Comparison of ENCODE assay signal across 10 cellular contexts in the genomic region with DNA sequence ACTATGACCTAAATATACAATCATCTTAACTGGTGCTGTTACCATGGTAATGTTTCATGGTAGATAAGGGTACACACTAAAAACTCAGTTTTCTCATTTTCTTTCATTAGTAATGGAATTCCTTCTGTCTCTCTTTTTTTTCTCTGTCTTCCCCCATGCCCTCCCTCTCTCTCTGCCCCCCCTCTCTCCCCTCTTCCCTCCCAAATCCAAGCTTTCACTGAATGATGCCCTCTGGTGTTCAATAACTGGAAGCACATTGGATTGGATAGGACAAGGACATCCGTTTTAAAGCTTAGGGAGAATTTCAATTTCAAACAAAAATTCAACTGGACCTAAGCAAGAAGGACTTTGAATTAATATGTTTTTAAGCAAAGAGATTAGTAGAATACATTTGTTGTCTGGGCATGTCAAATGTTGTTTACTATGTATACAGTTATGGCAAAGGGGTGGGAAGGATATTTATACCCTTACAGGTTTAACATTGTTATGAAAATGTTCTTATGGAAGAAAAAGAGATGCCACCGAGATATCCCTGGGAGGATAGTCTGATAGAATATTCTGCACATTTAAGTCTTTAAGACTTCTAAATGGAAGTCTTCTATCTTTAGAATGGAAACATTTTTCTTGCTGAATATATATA. TPM values are rescaled to one million over a fixed set of nuclear protein-coding genes. Genes with fewer than 3 reads are reported as not detected.
A peak's percentile ranks its signal among the peaks of the same experiment; 100 is the strongest.
DNase-seq lines count a peak whose midpoint lies in the region; ATAC-seq and TF ChIP-seq lines count a peak whose summit lies in the region.
"Had no signal": no experiment of that assay in that cellular context is flagged by ENCODE, and none has a peak within 500 bp of the region (broad histone marks: within the 10 kb centered on the region; RNA-seq: fewer than 3 reads in every experiment).

No MANE protein-coding gene starts in this region.

- TF ChIP-seq CTCF in AG04449 (IDR thresholded peaks at IDR 0.05; ENCODE audit: insufficient read depth, low read length, missing control alignments) = peak; percentile 50
- peak; percentile 57 for TF ChIP-seq CTCF in GM13977 (IDR thresholded peaks at IDR 0.05; ENCODE audit: extremely low read depth, insufficient read depth, missing control alignments)
- TF ChIP-seq CTCF in RWPE1 (conservative IDR thresholded peaks at IDR 0.05; ENCODE audit: low read depth) = peak; percentile 56
- peak; percentile 24 for TF ChIP-seq CTCF in foreskin keratinocyte (conservative IDR thresholded peaks at IDR 0.05)
- no peak for TF ChIP-seq CTCF in uterus (IDR thresholded peaks at IDR 0.05)

- no peak for TF ChIP-seq POLR2A in uterus (IDR thresholded peaks at IDR 0.05)

- H3K27me3 Mint-ChIP-seq in activated naive CD4-positive, alpha-beta T cell treated with anti-CD3 and anti-CD28 coated beads for 36 hours (ENCODE audit: low read depth) = peaks cover 32% of the 10 kb centered on the region
- H3K27me3 Mint-ChIP-seq in activated CD4-positive, alpha-beta memory T cell treated with anti-CD3 and anti-CD28 coated beads, Interleukin-2, amount 10 ng/mL, durations not matched to agents 7 days and 5 days = peaks cover 16% of the 10 kb centered on the region

- no peak for ATAC-seq in foreskin keratinocyte
- ATAC-seq: activated CD4-positive, alpha-beta T cell treated with anti-CD3 and anti-CD28 coated beads for 36 hours had no signal

- H3K4me1 Mint-ChIP-seq in activated naive CD4-positive, alpha-beta T cell treated with anti-CD3 and anti-CD28 coated beads for 36 hours (ENCODE audit: low read depth) = no peaks in the 10 kb centered on the region
- H3K4me1 Mint-ChIP-seq in activated CD4-positive, alpha-beta memory T cell treated with anti-CD3 and anti-CD28 coated beads, Interleukin-2, amount 10 ng/mL, durations not matched to agents 7 days and 5 days = no peaks in the 10 kb centered on the region
- H3K4me1 Mint-ChIP-seq: activated CD4-positive, alpha-beta T cell treated with anti-CD3 and anti-CD28 coated beads for 36 hours had no signal

- in situ Hi-C loops in GM13977 (cut with MboI; ENCODE audit: low pct_unique_long_range_greater_than_20kb, low sequenced_read_pairs, unreplicated experiment) = no loop called here
- in situ Hi-C loops in HAP-1 (cut with MboI; ENCODE audit: low sequenced_read_pairs) = no loop called here

- H3K4me3 Mint-ChIP-seq in activated naive CD4-positive, alpha-beta T cell treated with anti-CD3 and anti-CD28 coated beads for 36 hours = no peak overlapping the region
- no peak overlapping the region for H3K4me3 Mint-ChIP-seq in activated CD4-positive, alpha-beta memory T cell treated with anti-CD3 and anti-CD28 coated beads, Interleukin-2, amount 10 ng/mL, durations not matched to agents 7 days and 5 days
- H3K4me3 Mint-ChIP-seq: activated CD4-positive, alpha-beta T cell treated with anti-CD3 and anti-CD28 coated beads for 36 hours had no signal

- H3K27ac ChIP-seq in RWPE1 (no peak overlapping the region), foreskin keratinocyte (no peak overlapping the region), uterus (no peak overlapping the region)

- peaks cover 33% of the 10 kb centered on the region for H3K27me3 ChIP-seq in foreskin keratinocyte
- H3K27me3 ChIP-seq in uterus = peaks cover 0 to 4% of the 10 kb centered on the region in 2 donors
- H3K27me3 ChIP-seq in HAP-1 (ENCODE audit: low read depth) = no peaks in the 10 kb centered on the region

- H3K4me1 ChIP-seq in foreskin keratinocyte = no peaks in the 10 kb centered on the region
- peaks cover 0 to 10% of the 10 kb centered on the region in 2 donors for H3K4me1 ChIP-seq in uterus
- no peaks in the 10 kb centered on the region for H3K4me1 ChIP-seq in HAP-1

- H3K4me3 ChIP-seq in AG04449 (ENCODE audit: low read depth, low read length) (no peak overlapping the region), uterus (no peak overlapping the region), HAP-1 (no peak overlapping the region)

- H3K36me3 Mint-ChIP-seq in activated naive CD4-positive, alpha-beta T cell treated with anti-CD3 and anti-CD28 coated beads for 36 hours (ENCODE audit: low read depth) = no peaks in the 10 kb centered on the region
- H3K36me3 Mint-ChIP-seq in activated CD4-positive, alpha-beta memory T cell treated with anti-CD3 and anti-CD28 coated beads, Interleukin-2, amount 10 ng/mL, durations not matched to agents 7 days and 5 days (ENCODE audit: low read depth) = no peaks in the 10 kb centered on the region

- H3K9me3 ChIP-seq in uterus = no peaks in the 10 kb centered on the region
- H3K9me3 ChIP-seq in HAP-1 = no peaks in the 10 kb centered on the region

- no peak for DNase-seq in AG04449 (ENCODE audit: low read depth, low spot score)
- no peak for DNase-seq in GM13977 (ENCODE audit: low spot score)
- no peak for DNase-seq in RWPE1 (ENCODE audit: low spot score)
- no peak for DNase-seq in foreskin keratinocyte
- DNase-seq in activated naive CD4-positive, alpha-beta T cell treated with anti-CD3 and anti-CD28 coated beads for 36 hours = no peak
- DNase-seq in uterus = no peak
- no peak for DNase-seq in HAP-1 (ENCODE audit: low spot score in 2 of 2)
- no peak for DNase-seq in activated CD4-positive, alpha-beta memory T cell treated with anti-CD3 and anti-CD28 coated beads, Interleukin-2, amount 10 ng/mL, durations not matched to agents 7 days and 5 days
- DNase-seq: activated CD4-positive, alpha-beta T cell treated with anti-CD3 and anti-CD28 coated beads for 36 hours; stimulated activated CD4-positive, alpha-beta T cell treated with anti-CD3 and anti-CD28 coated beads, Interleukin-4, amount 100 ng/mL, for 24 hours had no signal

- POLR2A ChIA-PET in AG04449 (lab: Yijun Ruan, JAX) (no interaction called here), RWPE1 (lab: Yijun Ruan, JAX; ENCODE audit: low non-redundant PET) (no interaction called here)
- POLR2A ChIA-PET in activated CD4-positive, alpha-beta memory T cell treated with anti-CD3 and anti-CD28 coated beads, Interleukin-2, amount 10 ng/mL, durations not matched to agents 7 days and 5 days (lab: Charles Lee) = no interaction called here

- H3K27ac Mint-ChIP-seq in activated naive CD4-positive, alpha-beta T cell treated with anti-CD3 and anti-CD28 coated beads for 36 hours = no peak overlapping the region
- no peak overlapping the region for H3K27ac Mint-ChIP-seq in activated CD4-positive, alpha-beta memory T cell treated with anti-CD3 and anti-CD28 coated beads, Interleukin-2, amount 10 ng/mL, durations not matched to agents 7 days and 5 days
- H3K27ac Mint-ChIP-seq: activated CD4-positive, alpha-beta T cell treated with anti-CD3 and anti-CD28 coated beads for 36 hours had no signal

- no peaks in the 10 kb centered on the region for H3K9me3 Mint-ChIP-seq in activated naive CD4-positive, alpha-beta T cell treated with anti-CD3 and anti-CD28 coated beads for 36 hours
- H3K9me3 Mint-ChIP-seq in activated CD4-positive, alpha-beta memory T cell treated with anti-CD3 and anti-CD28 coated beads, Interleukin-2, amount 10 ng/mL, durations not matched to agents 7 days and 5 days = no peaks in the 10 kb centered on the region

- intact Hi-C loops in activated naive CD4-positive, alpha-beta T cell treated with anti-CD3 and anti-CD28 coated beads for 36 hours (cut with micrococcal nuclease) = loop anchor here (1.0 kb wide), 1 partner anchor 1073 kb away; no protein-coding TSS in a partner anchor
- intact Hi-C loops in uterus (cut with DNase I; ENCODE audit: low total_unique reads) = no loop called here

- CTCF ChIA-PET in AG04449 (lab: Yijun Ruan, JAX) (interaction anchor here (0.5 to 1.7 kb wide), 8 partner anchors 8 to 469 kb away, joined by 3 to 9 read pairs (median 3); no protein-coding TSS in a partner anchor), RWPE1 (lab: Yijun Ruan, JAX) (interaction anchor here (0.6 to 0.7 kb wide), 2 partner anchors 32 to 224 kb away, joined by 3 to 4 read pairs; no protein-coding TSS in a partner anchor)
- CTCF ChIA-PET in activated naive CD4-positive, alpha-beta T cell treated with anti-CD3 and anti-CD28 coated beads for 36 hours (lab: Charles Lee) = interaction anchor here (0.5 to 0.6 kb wide), 3 partner anchors 197 to 1451 kb away, joined by 3 read pairs; no protein-coding TSS in a partner anchor
- CTCF ChIA-PET in activated CD4-positive, alpha-beta memory T cell treated with anti-CD3 and anti-CD28 coated beads, Interleukin-2, amount 10 ng/mL, durations not matched to agents 7 days and 5 days (lab: Charles Lee) = interaction anchor here (0.6 to 1.2 kb wide), 3 partner anchors 10 to 540 kb away, joined by 3 to 4 read pairs (median 3); no protein-coding TSS in a partner anchor

- H3K36me3 ChIP-seq in uterus (no peaks in the 10 kb centered on the region), HAP-1 (replicated peaks) (no peaks in the 10 kb centered on the region)

RNA-seq across cellular contexts. Expression of gene CHRM2, which starts 6.1 kb away (rescaled TPM):
- total RNA-seq in foreskin keratinocyte (not detected in 2 replicates), uterus (1 to 10 TPM in 1 of 4 donors, under 1 TPM in 1, not detected in 2; 0.49 to 5.6 TPM)
- polyA plus RNA-seq in foreskin keratinocyte = not detected in 2 replicates
- total RNA-seq in activated naive CD4-positive, alpha-beta T cell treated with anti-CD3 and anti-CD28 coated beads for 36 hours = not detected
- total RNA-seq in activated CD4-positive, alpha-beta memory T cell treated with anti-CD3 and anti-CD28 coated beads, Interleukin-2, amount 10 ng/mL, durations not matched to agents 7 days and 5 days = not detected
- total RNA-seq: activated CD4-positive, alpha-beta T cell treated with anti-CD3 and anti-CD28 coated beads for 36 hours had no signal

Comparison
In these comparisons a context has a peak if more than half of its experiments do, and no peak if none do; other contexts are left out.
1. CTCF ChIP-seq: peak in AG04449 (single experiment), GM13977 (single experiment), RWPE1 (single experiment) and foreskin keratinocyte (single experiment); none in uterus (0 of 4).